21 cellular contexts compared by ENCODE assay signal in genomic region chr15:68314563-68314962, GRCh38. TPM values are rescaled to one million over a fixed set of nuclear protein-coding genes. Genes with fewer than 3 reads are reported as not detected.
A peak's percentile ranks its signal among the peaks of the same experiment; 100 is the strongest.
DNase-seq lines count a peak whose midpoint lies in the region; ATAC-seq and TF ChIP-seq lines count a peak whose summit lies in the region.
"Had no signal": no experiment of that assay in that cellular context is flagged by ENCODE, and none has a peak within 500 bp of the region (broad histone marks: within the 10 kb centered on the region; RNA-seq: fewer than 3 reads in every experiment).

No MANE protein-coding gene starts in this region.

- CTCF ChIA-PET in activated B cell treated with CpG ODN at 0.5 μM for 24 hours (lab: Charles Lee): no interaction called here
- CTCF ChIA-PET in MCF 10A (lab: Yijun Ruan, JAX): interaction anchor here (1.9 kb wide), 1 partner anchor 8 kb away, joined by 7 read pairs; no protein-coding TSS in a partner anchor

- H3K27me3 ChIP-seq in H7 (ENCODE audit: control insufficient read depth, insufficient read depth, low read length): no peaks in the 10 kb centered on the region
- H3K27me3 ChIP-seq: MG63 had no signal

- H3K36me3 Mint-ChIP-seq in activated B cell treated with CpG ODN at 0.5 μM for 24 hours (ENCODE audit: low read depth): no peaks in the 10 kb centered on the region
- no peaks in the 10 kb centered on the region for H3K36me3 Mint-ChIP-seq in MCF 10A (ENCODE audit: insufficient read depth, unreplicated experiment)
- H3K36me3 Mint-ChIP-seq: CD8-positive, alpha-beta T cell had no signal

- H3K27me3 Mint-ChIP-seq in activated B cell treated with CpG ODN at 0.5 μM for 24 hours: peaks cover 9% of the 10 kb centered on the region
- no peaks in the 10 kb centered on the region for H3K27me3 Mint-ChIP-seq in MCF 10A (ENCODE audit: insufficient read depth, unreplicated experiment)
- H3K27me3 Mint-ChIP-seq: activated CD4-positive, alpha-beta memory T cell treated with anti-CD3 and anti-CD28 coated beads, Interleukin-2, amount 10 ng/mL, durations not matched to agents 7 days and 5 days had no signal

- no peak overlapping the region for H3K4me3 ChIP-seq in H7 (ENCODE audit: insufficient read depth, low read depth, low read length)
- H3K4me3 ChIP-seq: HAP-1, lung, MG63, psoas muscle, SJCRH30 had no signal

- intact Hi-C loops in activated B cell treated with CpG ODN at 0.5 μM for 24 hours (cut with micrococcal nuclease): no loop called here
- intact Hi-C loops in sciatic nerve (cut with DNase I): no loop called here
- intact Hi-C loops in MCF 10A (cut with micrococcal nuclease): no loop called here

- POLR2A ChIA-PET in activated B cell treated with CpG ODN at 0.5 μM for 24 hours (lab: Charles Lee) (no interaction called here), MCF 10A (lab: Yijun Ruan, JAX) (interaction anchor here (0.7 kb wide), 1 partner anchor 22 kb away, joined by 3 read pairs; no protein-coding TSS in a partner anchor)

- no peaks in the 10 kb centered on the region for H3K36me3 ChIP-seq in H7 (replicated peaks; ENCODE audit: control insufficient read depth, insufficient read depth, low read length)
- H3K36me3 ChIP-seq: HAP-1, SJCRH30 had no signal

- no peaks in the 10 kb centered on the region for H3K9me3 Mint-ChIP-seq in activated B cell treated with CpG ODN at 0.5 μM for 24 hours
- no peaks in the 10 kb centered on the region for H3K9me3 Mint-ChIP-seq in MCF 10A (ENCODE audit: unreplicated experiment)
- H3K9me3 Mint-ChIP-seq: activated CD4-positive, alpha-beta memory T cell treated with anti-CD3 and anti-CD28 coated beads, Interleukin-2, amount 10 ng/mL, durations not matched to agents 7 days and 5 days; CD8-positive, alpha-beta T cell; effector memory CD8-positive, alpha-beta T cell had no signal

- TF ChIP-seq CTCF in activated B cell treated with CpG ODN at 0.5 μM for 24 hours (IDR thresholded peaks at IDR 0.05): no peak
- no peak for TF ChIP-seq CTCF in MCF 10A (IDR thresholded peaks at IDR 0.05; ENCODE audit: unreplicated experiment)

- no TSS peak for BruUV-seq in MCF 10A (replicated peaks; lab: Mats Ljungman, UMichigan)

- DNase-seq in H7 (peak; percentile 14), activated B cell treated with CpG ODN at 0.5 μM for 24 hours (peak; percentile 3), left kidney (ENCODE audit: low read depth, low spot score) (peak; percentile 49), sciatic nerve (ENCODE audit: low spot score) (peak; percentile 66), RKO (ENCODE audit: low spot score) (no peak), MCF 10A (ENCODE audit: unreplicated experiment) (no peak), cerebellar nuclear complex (lab: John Stamatoyannopoulos, UW) (no peak)
- DNase-seq: central memory CD4-positive, alpha-beta T cell; effector memory CD8-positive, alpha-beta T cell; MG63; NCI-H146; NCI-H2171 treated with DMSO at 0.1 percent for 48 hours; NCI-H69; psoas muscle; SJCRH30; stimulated activated CD8-positive, alpha-beta memory T cell treated with anti-CD3 and anti-CD28 coated beads, Interleukin-4, amount 100 ng/mL, for 48 hours; T-helper 2 cell had no signal

- no peak for ATAC-seq in activated B cell treated with CpG ODN at 0.5 μM for 24 hours (ENCODE audit: low read depth)
- peak; percentile 78 for ATAC-seq in sciatic nerve
- ATAC-seq: CD8-positive, alpha-beta T cell; effector memory CD8-positive, alpha-beta T cell; psoas muscle had no signal

- H3K27ac Mint-ChIP-seq in activated B cell treated with CpG ODN at 0.5 μM for 24 hours (no peak overlapping the region), MCF 10A (ENCODE audit: low read depth, unreplicated experiment) (no peak overlapping the region)
- H3K27ac Mint-ChIP-seq: activated CD4-positive, alpha-beta memory T cell treated with anti-CD3 and anti-CD28 coated beads, Interleukin-2, amount 10 ng/mL, durations not matched to agents 7 days and 5 days; CD8-positive, alpha-beta T cell; effector memory CD8-positive, alpha-beta T cell had no signal

- H3K4me3 Mint-ChIP-seq in activated B cell treated with CpG ODN at 0.5 μM for 24 hours (no peak overlapping the region), MCF 10A (ENCODE audit: unreplicated experiment) (no peak overlapping the region)
- H3K4me3 Mint-ChIP-seq: activated CD4-positive, alpha-beta memory T cell treated with anti-CD3 and anti-CD28 coated beads, Interleukin-2, amount 10 ng/mL, durations not matched to agents 7 days and 5 days; CD8-positive, alpha-beta T cell; effector memory CD8-positive, alpha-beta T cell had no signal

- H3K4me1 Mint-ChIP-seq in activated B cell treated with CpG ODN at 0.5 μM for 24 hours (no peaks in the 10 kb centered on the region), MCF 10A (ENCODE audit: insufficient read depth, unreplicated experiment) (no peaks in the 10 kb centered on the region)
- H3K4me1 Mint-ChIP-seq: activated CD4-positive, alpha-beta memory T cell treated with anti-CD3 and anti-CD28 coated beads, Interleukin-2, amount 10 ng/mL, durations not matched to agents 7 days and 5 days had no signal

RNA-seq across cellular contexts. Expression of gene FEM1B, which starts 37.0 kb away (rescaled TPM):
- 78.4 and 91.7 TPM in 2 replicates for total RNA-seq in H7 (2014; rRNA removed; shearing (Covaris generic))
- total RNA-seq in activated B cell treated with CpG ODN at 0.5 μM for 24 hours: 42.2 and 47.7 TPM in 2 replicates
- total RNA-seq in sciatic nerve: 58.0 TPM
- 50.7 and 70.2 TPM in 2 replicates for total RNA-seq in MCF 10A (2022)

Comparison
In these comparisons a context has a peak if more than half of its experiments do, and no peak if none do; other contexts are left out.
1. DNase-seq: peak in H7 (single experiment), activated B cell treated with CpG ODN at 0.5 μM for 24 hours (single experiment), left kidney (single experiment) and sciatic nerve (single experiment); none in RKO (single experiment), MCF 10A (single experiment) and cerebellar nuclear complex (0 of 2).